Comparison of ENCODE assay signal across 19 cellular contexts in genomic region chr13:78254113-78254512, GRCh38.
"Had no signal": no experiment of that assay in that cellular context is flagged by ENCODE, and none has a peak within 500 bp of the region (broad histone marks: within the 10 kb centered on the region; RNA-seq: fewer than 3 reads in every experiment).

No MANE protein-coding gene starts in this region.

- H3K9me3 ChIP-seq: esophagus muscularis mucosa, gastroesophageal sphincter, heart right ventricle, left lung, lower lobe of right lung, mucosa of descending colon had no signal

- H3K36me3 ChIP-seq: esophagus muscularis mucosa, gastroesophageal sphincter, heart right ventricle, left lung, lower lobe of right lung had no signal

- H3K27me3 ChIP-seq: dorsolateral prefrontal cortex, esophagus muscularis mucosa, foreskin keratinocyte, gastroesophageal sphincter, heart right ventricle, left lung had no signal

- H3K4me3 ChIP-seq: coronary artery, dorsolateral prefrontal cortex, esophagus muscularis mucosa, gastroesophageal sphincter, heart right ventricle, left lung, lower lobe of right lung, mucosa of descending colon had no signal

- DNase-seq: dermis blood vessel endothelial cell; dorsolateral prefrontal cortex; effector CD4-positive, alpha-beta T cell; effector memory CD4-positive, alpha-beta T cell; foreskin keratinocyte; glutamatergic neuron; head of caudate nucleus; heart right ventricle; hippocampal formation; left cardiac atrium; left lung; left ventricle myocardium superior; lower lobe of right lung; mesenchymal stem cell; mucosa of descending colon; naive B cell had no signal

- H3K4me1 ChIP-seq: esophagus muscularis mucosa, foreskin keratinocyte, gastroesophageal sphincter, heart right ventricle, left lung, lower lobe of right lung had no signal
